In genomic region chr4:154368060-154368459, GRCh38 we compare ENCODE assay signal across 13 cellular contexts.
DNase-seq lines count a peak whose midpoint lies in the region; ATAC-seq and TF ChIP-seq lines count a peak whose summit lies in the region.
"Had no signal": no experiment of that assay in that cellular context is flagged by ENCODE, and none has a peak within 500 bp of the region (broad histone marks: within the 10 kb centered on the region; RNA-seq: fewer than 3 reads in every experiment).

No MANE protein-coding gene starts in this region.

- peaks cover 17% of the 10 kb centered on the region for H3K27me3 Mint-ChIP-seq in activated naive CD4-positive, alpha-beta T cell treated with anti-CD3 and anti-CD28 coated beads, Interleukin-2, amount 10 ng/mL, durations not matched to agents 7 days and 5 days
- peaks cover 40% of the 10 kb centered on the region for H3K27me3 Mint-ChIP-seq in Caco-2 (ENCODE audit: insufficient read depth, unreplicated experiment)

- no peaks in the 10 kb centered on the region for H3K27me3 ChIP-seq in Caco-2 (replicated peaks; ENCODE audit: control insufficient read depth, insufficient read depth, low read length)
- H3K27me3 ChIP-seq in testis: no peaks in the 10 kb centered on the region
- H3K27me3 ChIP-seq: tibial nerve had no signal

- H3K4me3 ChIP-seq in Caco-2 (ENCODE audit: low read depth, low read length) (no peak overlapping the region), testis (no peak overlapping the region)
- H3K4me3 ChIP-seq: tibial nerve had no signal

- CTCF ChIA-PET in activated naive CD4-positive, alpha-beta T cell treated with anti-CD3 and anti-CD28 coated beads, Interleukin-2, amount 10 ng/mL, durations not matched to agents 7 days and 5 days (lab: Charles Lee): no interaction called here
- CTCF ChIA-PET in Caco-2 (lab: Charles Lee): no interaction called here

- BruUV-seq in Caco-2 (replicated peaks; lab: Mats Ljungman, UMichigan): no TSS peak

- POLR2A ChIA-PET in Caco-2 (lab: Charles Lee): no interaction called here

- H3K4me3 Mint-ChIP-seq in activated naive CD4-positive, alpha-beta T cell treated with anti-CD3 and anti-CD28 coated beads, Interleukin-2, amount 10 ng/mL, durations not matched to agents 7 days and 5 days: no peak overlapping the region
- no peak overlapping the region for H3K4me3 Mint-ChIP-seq in Caco-2 (ENCODE audit: unreplicated experiment)
- H3K4me3 Mint-ChIP-seq: nephron progenitor cell had no signal

- no peaks in the 10 kb centered on the region for H3K9me3 Mint-ChIP-seq in activated naive CD4-positive, alpha-beta T cell treated with anti-CD3 and anti-CD28 coated beads, Interleukin-2, amount 10 ng/mL, durations not matched to agents 7 days and 5 days
- no peaks in the 10 kb centered on the region for H3K9me3 Mint-ChIP-seq in Caco-2 (ENCODE audit: unreplicated experiment)
- H3K9me3 Mint-ChIP-seq: nephron progenitor cell had no signal

- peak; percentile 61 for ATAC-seq in HG02588 (IDR thresholded peaks at IDR 0.05; ENCODE audit: unreplicated experiment)
- peak; percentile 68 for ATAC-seq in HG03442 (IDR thresholded peaks at IDR 0.05; ENCODE audit: unreplicated experiment)

- no peak overlapping the region for H3K27ac ChIP-seq in testis
- H3K27ac ChIP-seq: RWPE1, tibial nerve had no signal

- H3K4me1 Mint-ChIP-seq in activated naive CD4-positive, alpha-beta T cell treated with anti-CD3 and anti-CD28 coated beads, Interleukin-2, amount 10 ng/mL, durations not matched to agents 7 days and 5 days: peaks cover 18% of the 10 kb centered on the region
- no peaks in the 10 kb centered on the region for H3K4me1 Mint-ChIP-seq in Caco-2 (ENCODE audit: low read depth, unreplicated experiment)
- H3K4me1 Mint-ChIP-seq: nephron progenitor cell had no signal

- intact Hi-C loops in Caco-2 (cut with micrococcal nuclease; ENCODE audit: unreplicated experiment) (no loop called here), testis (cut with DNase I; ENCODE audit: low total_unique reads) (no loop called here)

- H3K9me3 ChIP-seq in Caco-2 (no peaks in the 10 kb centered on the region), testis (no peaks in the 10 kb centered on the region)
- H3K9me3 ChIP-seq: tibial nerve had no signal

- TF ChIP-seq CTCF in Caco-2 (IDR thresholded peaks at IDR 0.05; ENCODE audit: insufficient read depth in 1 of 2, low read depth in 1 of 2, low read length in 1 of 2, severe bottlenecking in 1 of 2, unreplicated experiment in 1 of 2) (no peak), testis (IDR thresholded peaks at IDR 0.05) (no peak)

- H3K36me3 ChIP-seq in Caco-2 (ENCODE audit: control insufficient read depth, insufficient read depth, low read length): no peaks in the 10 kb centered on the region
- no peaks in the 10 kb centered on the region for H3K36me3 ChIP-seq in testis (ENCODE audit: low read depth, missing control alignments)
- H3K36me3 ChIP-seq: tibial nerve had no signal

- WGBS in testis, 2 donors: 88% methylated on average over 4 of the region's 4 CpGs

- H3K27ac Mint-ChIP-seq in activated naive CD4-positive, alpha-beta T cell treated with anti-CD3 and anti-CD28 coated beads, Interleukin-2, amount 10 ng/mL, durations not matched to agents 7 days and 5 days: peak overlapping the region; percentile 17
- no peak overlapping the region for H3K27ac Mint-ChIP-seq in Caco-2 (ENCODE audit: unreplicated experiment)
- H3K27ac Mint-ChIP-seq: nephron progenitor cell had no signal

- H3K4me1 ChIP-seq in Caco-2: no peaks in the 10 kb centered on the region
- H3K4me1 ChIP-seq in testis: peaks cover 4% of the 10 kb centered on the region

- H3K36me3 Mint-ChIP-seq in activated naive CD4-positive, alpha-beta T cell treated with anti-CD3 and anti-CD28 coated beads, Interleukin-2, amount 10 ng/mL, durations not matched to agents 7 days and 5 days: no peaks in the 10 kb centered on the region
- no peaks in the 10 kb centered on the region for H3K36me3 Mint-ChIP-seq in Caco-2 (ENCODE audit: insufficient read depth, unreplicated experiment)

- TF ChIP-seq POLR2A in testis (IDR thresholded peaks at IDR 0.05): no peak

- no peak for DNase-seq in activated naive CD4-positive, alpha-beta T cell treated with anti-CD3 and anti-CD28 coated beads, Interleukin-2, amount 10 ng/mL, durations not matched to agents 7 days and 5 days
- no peak for DNase-seq in activated naive CD4-positive, alpha-beta T cell treated with anti-CD3 and anti-CD28 coated beads, Interleukin-2, amount 50 U/mL, for 16 hours
- DNase-seq in Caco-2 (no peak), NCI-H345 (lab: John Stamatoyannopoulos, UW) (no peak), NCI-H526 treated with DMSO at 0.1 percent for 48 hours (lab: John Stamatoyannopoulos, UW) (no peak), testis (no peak)
- DNase-seq: DMS153, NCI-H2171, nephron progenitor cell had no signal
